1 cellular context compared by ENCODE assay signal in genomic region chr14:95896628-95897027, GRCh38.
TF ChIP-seq lines count a peak whose summit lies in the region.

No MANE protein-coding gene starts in this region.

TF ChIP-seq in WTC11, 78 proteins besides CTCF, POLR2A, EP300 and RAD21 (continued from another document):
- TF ChIP-seq ZNF219 (CRISPR knock-in tag; IDR thresholded peaks at IDR 0.05; ENCODE audit: borderline replicate concordance), result no peak
- TF ChIP-seq RELA (CRISPR knock-in tag; IDR thresholded peaks at IDR 0.05; ENCODE audit: borderline replicate concordance), result no peak
- no peak for TF ChIP-seq E2F1 (CRISPR knock-in tag; IDR thresholded peaks at IDR 0.05)
- TF ChIP-seq USF1 (CRISPR knock-in tag; IDR thresholded peaks at IDR 0.05), result no peak
- no peak for TF ChIP-seq STAT6 (CRISPR knock-in tag; conservative IDR thresholded peaks at IDR 0.05; ENCODE audit: low read depth)
- TF ChIP-seq IRF1 (CRISPR knock-in tag; IDR thresholded peaks at IDR 0.05), result no peak
- TF ChIP-seq TEAD1 (CRISPR knock-in tag; IDR thresholded peaks at IDR 0.05), result no peak
- no peak for TF ChIP-seq GABPB1 (CRISPR knock-in tag; IDR thresholded peaks at IDR 0.05)
- no peak for TF ChIP-seq NFATC4 (CRISPR knock-in tag; IDR thresholded peaks at IDR 0.05)
TF ChIP-seq in WTC11: peak in this region for 0.
